Comparison of ENCODE assay signal across 1 cellular context in the genomic region with DNA sequence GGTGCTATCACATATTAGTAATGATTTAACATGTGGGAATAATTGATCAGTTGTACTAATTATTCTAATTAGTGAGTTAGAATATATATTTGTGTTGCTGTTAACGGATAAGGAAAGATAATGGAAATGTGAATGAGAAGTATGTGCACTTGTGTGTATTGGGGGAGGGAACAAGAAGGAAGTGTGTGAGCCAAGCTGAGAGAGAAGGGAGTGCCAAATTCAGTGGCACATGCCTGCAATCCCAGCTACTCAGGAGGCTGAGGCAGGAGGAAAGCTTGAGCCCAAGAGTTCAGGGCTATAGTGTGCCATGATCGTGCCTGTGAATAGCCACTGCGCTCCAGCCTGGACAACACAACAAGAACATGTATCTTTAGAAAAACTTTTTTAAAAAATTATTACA.
TF ChIP-seq lines count a peak whose summit lies in the region.

No MANE protein-coding gene starts in this region.

TF ChIP-seq in IMR-90, 13 proteins besides CTCF, POLR2A, EP300 and RAD21 (continued from another document):
- no peak for TF ChIP-seq ELK1 (IDR thresholded peaks at IDR 0.05; ENCODE audit: borderline replicate concordance, low read depth, low read length)
- no peak for TF ChIP-seq RFX5 (IDR thresholded peaks at IDR 0.05; ENCODE audit: low read depth, low read length)
- TF ChIP-seq MXI1 (IDR thresholded peaks at IDR 0.05; ENCODE audit: borderline replicate concordance, low read depth, low read length): no peak
- no peak for TF ChIP-seq NFE2L2 (IDR thresholded peaks at IDR 0.05; ENCODE audit: low read depth, low read length)
- no peak for TF ChIP-seq MAZ (IDR thresholded peaks at IDR 0.05; ENCODE audit: borderline replicate concordance, low read depth, low read length)
- no peak for TF ChIP-seq CEBPB (IDR thresholded peaks at IDR 0.05; ENCODE audit: low read depth, low read length)
- TF ChIP-seq, protein P1, sequence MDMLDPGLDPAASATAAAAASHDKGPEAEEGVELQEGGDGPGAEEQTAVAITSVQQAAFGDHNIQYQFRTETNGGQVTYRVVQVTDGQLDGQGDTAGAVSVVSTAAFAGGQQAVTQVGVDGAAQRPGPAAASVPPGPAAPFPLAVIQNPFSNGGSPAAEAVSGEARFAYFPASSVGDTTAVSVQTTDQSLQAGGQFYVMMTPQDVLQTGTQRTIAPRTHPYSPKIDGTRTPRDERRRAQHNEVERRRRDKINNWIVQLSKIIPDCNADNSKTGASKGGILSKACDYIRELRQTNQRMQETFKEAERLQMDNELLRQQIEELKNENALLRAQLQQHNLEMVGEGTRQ (IDR thresholded peaks at IDR 0.05; ENCODE audit: low read depth, low read length): no peak
- TF ChIP-seq FOS (IDR thresholded peaks at IDR 0.05; ENCODE audit: low read depth, low read length): no peak
- no peak for TF ChIP-seq BHLHE40 (IDR thresholded peaks at IDR 0.05; ENCODE audit: low read depth, low read length)
